In genomic region chr11:8070417-8071101, GRCh38 we compare ENCODE assay signal across 8 cellular contexts. TPM values are rescaled to one million over a fixed set of nuclear protein-coding genes. Genes with fewer than 3 reads are reported as not detected.
DNase-seq lines count a peak whose midpoint lies in the region; ATAC-seq and TF ChIP-seq lines count a peak whose summit lies in the region.

No MANE protein-coding gene starts in this region.

- no peaks in the 10 kb centered on the region for H4K20me1 ChIP-seq in SU-DHL-6 (ENCODE audit: low read depth, low read length)

- 28% methylated on average over 3 of the region's 3 CpGs for WGBS in right cardiac atrium
- no CpG with 5 or more reads among the region's 3 CpGs for WGBS in mesendoderm (ENCODE audit: extremely low coverage, insufficient coverage, low lambda C conversion rate)

- TF ChIP-seq CTCF in GM12865 (IDR thresholded peaks at IDR 0.05; ENCODE audit: insufficient read depth, low read depth, low read length, missing control alignments) (peak; percentile 12), SU-DHL-6 (IDR thresholded peaks at IDR 0.05; ENCODE audit: insufficient read depth, low read length, poor library complexity, severe bottlenecking) (peak; percentile 34)

- H3K36me3 ChIP-seq in SU-DHL-6 (ENCODE audit: low read length): no peaks in the 10 kb centered on the region
- H3K36me3 ChIP-seq in mesendoderm (ENCODE audit: control insufficient read depth, insufficient read depth, low read length): no peaks in the 10 kb centered on the region

- H3K27me3 ChIP-seq in SU-DHL-6 (ENCODE audit: low read length) (no peaks in the 10 kb centered on the region), right cardiac atrium (ENCODE audit: control insufficient read depth, insufficient read depth) (no peaks in the 10 kb centered on the region), mesendoderm (ENCODE audit: insufficient read depth, low read length, poor library complexity) (no peaks in the 10 kb centered on the region)

- H2AK5ac ChIP-seq in mesendoderm (ENCODE audit: low read length): no peak overlapping the region

- H2BK15ac ChIP-seq in mesendoderm (replicated peaks; ENCODE audit: low read depth): no peak overlapping the region

- no peak overlapping the region for H3K56ac ChIP-seq in mesendoderm (ENCODE audit: low read length)

- DNase-seq in GM12865 (ENCODE audit: low read depth): peak; percentile 22
- no peak for DNase-seq in right cardiac atrium
- DNase-seq in activated gamma-delta T cell treated with Interleukin-2 at 50 U/mL for 16 hours: no peak
- no peak for DNase-seq in mesendoderm

- no peaks in the 10 kb centered on the region for H3K9me3 ChIP-seq in SU-DHL-6 (ENCODE audit: insufficient read depth, low read length)
- no peaks in the 10 kb centered on the region for H3K9me3 ChIP-seq in right cardiac atrium (ENCODE audit: control insufficient read depth, low read length)

- H2AFZ ChIP-seq in SU-DHL-6 (ENCODE audit: low read depth, low read length, severe bottlenecking): no peak overlapping the region

- H3K18ac ChIP-seq in mesendoderm (ENCODE audit: low read length): no peak overlapping the region

- H3K4me1 ChIP-seq in right cardiac atrium (ENCODE audit: control insufficient read depth, insufficient read depth, low read length) (peaks cover 16% of the 10 kb centered on the region), mesendoderm (ENCODE audit: control insufficient read depth, low read depth, low read length) (no peaks in the 10 kb centered on the region)

- ATAC-seq in HG02884 (IDR thresholded peaks at IDR 0.05; ENCODE audit: unreplicated experiment) (peak; percentile 78), right cardiac atrium (peak; percentile 34 to 39), HG02870 (IDR thresholded peaks at IDR 0.05; ENCODE audit: unreplicated experiment) (no peak), GM18520 (IDR thresholded peaks at IDR 0.05; ENCODE audit: unreplicated experiment) (no peak)

- H3K9ac ChIP-seq in SU-DHL-6 (ENCODE audit: low read length) (no peak overlapping the region), mesendoderm (ENCODE audit: low read length) (no peak overlapping the region)

- H3K23ac ChIP-seq in mesendoderm (ENCODE audit: low read length): no peak overlapping the region

- H3K4me3 ChIP-seq in GM12865 (ENCODE audit: low read depth, low read length): no peak overlapping the region
- H3K4me3 ChIP-seq in SU-DHL-6 (ENCODE audit: insufficient read depth, low read length, poor library complexity, severe bottlenecking): no peak overlapping the region
- H3K4me3 ChIP-seq in right cardiac atrium (ENCODE audit: low read length): no peak overlapping the region
- no peak overlapping the region for H3K4me3 ChIP-seq in mesendoderm (ENCODE audit: low read length)

- H3K4me2 ChIP-seq in SU-DHL-6 (ENCODE audit: low read depth, low read length, poor library complexity, severe bottlenecking) (no peak overlapping the region), mesendoderm (ENCODE audit: low read length) (no peak overlapping the region)

- H4K8ac ChIP-seq in mesendoderm (ENCODE audit: low read depth, low read length): no peak overlapping the region

- no peak overlapping the region for H2BK5ac ChIP-seq in mesendoderm (ENCODE audit: low read length)

- H4K5ac ChIP-seq in mesendoderm (ENCODE audit: low read length): no peak overlapping the region

- intact Hi-C loops in right cardiac atrium (cut with DNase I): loop anchor here in 2 of 4 donors (2.0 to 5.0 kb wide), 2 partner anchors 38 kb away; no protein-coding TSS in a partner anchor

- no peak overlapping the region for H3K4ac ChIP-seq in mesendoderm (ENCODE audit: low read depth, low read length)

- H3K9me2 ChIP-seq in SU-DHL-6 (replicated peaks; ENCODE audit: insufficient read depth, low read length): no peaks in the 10 kb centered on the region

- no peaks in the 10 kb centered on the region for H3F3A ChIP-seq in SU-DHL-6 (ENCODE audit: insufficient read depth)

- H2BK120ac ChIP-seq in mesendoderm (ENCODE audit: low read depth, low read length): no peak overlapping the region

- H3K79me2 ChIP-seq in SU-DHL-6 (ENCODE audit: insufficient read depth, low read length): no peaks in the 10 kb centered on the region
- no peaks in the 10 kb centered on the region for H3K79me2 ChIP-seq in mesendoderm (ENCODE audit: control insufficient read depth, insufficient read depth, low read length)

- no peaks in the 10 kb centered on the region for H3K79me1 ChIP-seq in mesendoderm (ENCODE audit: low read length)

- H3K27ac ChIP-seq in SU-DHL-6 (ENCODE audit: low read depth, low read length): no peak overlapping the region
- H3K27ac ChIP-seq in right cardiac atrium (ENCODE audit: low read length): no peak overlapping the region
- no peak overlapping the region for H3K27ac ChIP-seq in mesendoderm (ENCODE audit: low read depth, low read length)

RNA-seq across cellular contexts. Expression of gene TUB, which starts 10.5 kb away (rescaled TPM):
- total RNA-seq in right cardiac atrium: 10 to 100 TPM; 24.8 to 31.2 (median 28.0) TPM
- polyA plus RNA-seq in right cardiac atrium: 10.0 TPM
- 8.2 TPM for polyA plus RNA-seq in mesendoderm (2013, experiment 1 of 2)
- 7.9 TPM for polyA plus RNA-seq in mesendoderm (2013, experiment 2 of 2)

Comparison
In these comparisons a context has a peak if more than half of its experiments do, and no peak if none do; other contexts are left out.
1. ATAC-seq: peak in HG02884 (single experiment) and right cardiac atrium (2 of 2); none in HG02870 (single experiment) and GM18520 (single experiment).